8 cellular contexts compared by ENCODE assay signal in the genomic region with DNA sequence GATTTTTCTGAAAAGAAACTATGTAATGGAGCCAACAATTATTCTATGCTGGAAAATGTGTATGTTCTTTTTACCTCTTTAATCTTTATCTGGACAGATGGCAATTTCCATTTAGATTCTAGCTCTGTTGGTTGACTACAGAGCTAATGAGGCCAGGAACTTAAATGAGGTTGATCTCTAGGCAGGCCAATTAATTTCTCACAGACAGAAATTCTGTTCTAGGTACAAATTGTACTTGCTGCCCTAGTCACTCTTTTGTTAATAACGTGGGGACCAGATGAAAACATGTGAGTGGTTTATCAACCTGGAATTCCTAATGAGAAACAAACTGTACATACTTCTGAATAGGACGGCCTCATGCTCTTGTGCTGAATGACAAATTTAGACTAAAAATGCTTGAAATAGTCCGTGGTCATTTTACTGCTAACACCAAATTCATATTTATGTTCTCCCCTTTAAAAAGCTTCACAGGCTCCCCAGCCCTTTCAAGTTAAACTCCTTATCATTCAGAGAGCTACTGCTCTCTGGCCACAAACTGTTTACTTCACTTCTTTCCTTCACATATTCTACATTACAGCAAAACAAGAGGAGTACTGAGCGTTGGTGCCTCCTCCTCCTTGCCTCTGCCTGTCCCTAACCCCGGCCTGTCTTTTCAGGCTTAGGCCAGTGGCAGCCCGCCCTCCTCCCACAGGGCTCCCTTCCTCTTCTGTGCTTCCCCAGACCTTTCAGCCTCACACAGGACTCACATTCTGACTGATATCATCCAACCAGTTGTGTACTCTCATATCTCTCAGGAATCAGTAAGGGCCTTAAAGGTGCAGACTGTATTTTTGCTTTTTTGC. TPM values are rescaled to one million over a fixed set of nuclear protein-coding genes. Genes with fewer than 3 reads are reported as not detected.
DNase-seq lines count a peak whose midpoint lies in the region; ATAC-seq lines count a peak whose summit lies in the region.

No MANE protein-coding gene starts in this region.

- ATAC-seq in HG02840 (IDR thresholded peaks at IDR 0.05; ENCODE audit: low FRiP score, unreplicated experiment), result peak; percentile 82

- no peak overlapping the region for H3K4me3 Mint-ChIP-seq in activated CD4-positive, alpha-beta T cell treated with anti-CD3 and anti-CD28 coated beads, Interleukin-2, amount 10 ng/mL, durations not matched to agents 24 days and 14 days

- H3K27ac Mint-ChIP-seq in activated CD4-positive, alpha-beta T cell treated with anti-CD3 and anti-CD28 coated beads, Interleukin-2, amount 10 ng/mL, durations not matched to agents 24 days and 14 days, result peak overlapping the region; percentile 80

- no peaks in the 10 kb centered on the region for H3K9me3 Mint-ChIP-seq in activated CD4-positive, alpha-beta T cell treated with anti-CD3 and anti-CD28 coated beads, Interleukin-2, amount 10 ng/mL, durations not matched to agents 24 days and 14 days

- H3K36me3 Mint-ChIP-seq in activated CD4-positive, alpha-beta T cell treated with anti-CD3 and anti-CD28 coated beads, Interleukin-2, amount 10 ng/mL, durations not matched to agents 24 days and 14 days (ENCODE audit: low read depth), result peaks cover 5% of the 10 kb centered on the region

- intact Hi-C loops in activated CD4-positive, alpha-beta T cell treated with anti-CD3 and anti-CD28 coated beads, Interleukin-2, amount 10 ng/mL, durations not matched to agents 24 days and 14 days (cut with micrococcal nuclease), result loop anchor here (2.0 to 10.0 kb wide), 8 partner anchors 34 to 1497 kb away; a partner anchor contains a TSS

- no peaks in the 10 kb centered on the region for H3K27me3 Mint-ChIP-seq in activated CD4-positive, alpha-beta T cell treated with anti-CD3 and anti-CD28 coated beads, Interleukin-2, amount 10 ng/mL, durations not matched to agents 24 days and 14 days

- DNase-seq in activated CD4-positive, alpha-beta T cell treated with anti-CD3 and anti-CD28 coated beads, Interleukin-2, amount 10 ng/mL, durations not matched to agents 24 days and 14 days, result no peak
- no peak for DNase-seq in activated CD4-positive, alpha-beta T cell treated with anti-CD3 and anti-CD28 coated beads, Interleukin-2, amount 50 U/mL, for 4 hours
- peak; percentile 87 for DNase-seq in NCI-H69 (lab: John Stamatoyannopoulos, UW)
- peak; percentile 92 for DNase-seq in cerebellar cortex (ENCODE audit: low spot score)
- DNase-seq in lung microvascular endothelial cell (ENCODE audit: low read depth in 2 of 2), result peak; percentile 31 to 48
- no peak for DNase-seq in foreskin melanocyte
- no peak for DNase-seq in NCI-H146 treated with DMSO at 0.1 percent for 48 hours (lab: John Stamatoyannopoulos, UW; ENCODE audit: unreplicated experiment)

- peaks cover 11% of the 10 kb centered on the region for H3K4me1 Mint-ChIP-seq in activated CD4-positive, alpha-beta T cell treated with anti-CD3 and anti-CD28 coated beads, Interleukin-2, amount 10 ng/mL, durations not matched to agents 24 days and 14 days

RNA-seq across cellular contexts. Expression of a gene that starts 41.4 kb away (rescaled TPM):
- total RNA-seq in activated CD4-positive, alpha-beta T cell treated with anti-CD3 and anti-CD28 coated beads, Interleukin-2, amount 10 ng/mL, durations not matched to agents 24 days and 14 days, result 15.1 and 17.3 TPM in 2 replicates
- 9.4 and 9.5 TPM in 2 replicates for total RNA-seq in lung microvascular endothelial cell

Comparison
In these comparisons a context has a peak if more than half of its experiments do, and no peak if none do; other contexts are left out.
1. DNase-seq: peak in NCI-H69 (single experiment), cerebellar cortex (single experiment) and lung microvascular endothelial cell (2 of 2); none in activated CD4-positive, alpha-beta T cell treated with anti-CD3 and anti-CD28 coated beads, Interleukin-2, amount 10 ng/mL, durations not matched to agents 24 days and 14 days (single experiment), activated CD4-positive, alpha-beta T cell treated with anti-CD3 and anti-CD28 coated beads, Interleukin-2, amount 50 U/mL, for 4 hours (0 of 2), foreskin melanocyte (single experiment) and NCI-H146 treated with DMSO at 0.1 percent for 48 hours (single experiment).